ENCODE assay signal across 9 cellular contexts in the genomic region with DNA sequence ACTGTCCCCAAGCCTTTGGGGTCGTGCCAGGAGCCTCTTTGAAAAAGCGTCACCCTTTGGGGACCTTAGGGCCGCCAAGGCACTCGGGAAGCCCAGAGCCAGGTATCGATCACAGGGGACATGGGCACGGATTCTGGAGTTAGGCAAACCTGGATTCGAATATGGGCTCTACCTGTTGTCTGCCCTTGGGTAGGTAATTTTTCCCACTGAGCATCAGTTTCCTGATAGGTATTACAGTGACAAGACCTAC. TPM values are rescaled to one million over a fixed set of nuclear protein-coding genes. Genes with fewer than 3 reads are reported as not detected.
DNase-seq lines count a peak whose midpoint lies in the region; ATAC-seq, FAIRE-seq and TF ChIP-seq lines count a peak whose summit lies in the region.
"Had no signal": no experiment of that assay in that cellular context is flagged by ENCODE, and none has a peak within 500 bp of the region (broad histone marks: within the 10 kb centered on the region; RNA-seq: fewer than 3 reads in every experiment).

No MANE protein-coding gene starts in this region.

- no peak overlapping the region for H2BK20ac ChIP-seq in H9 (ENCODE audit: low read depth, low read length, poor library complexity, severe bottlenecking)

- H3K27ac Mint-ChIP-seq in H9: no peak overlapping the region
- no peak overlapping the region for H3K27ac Mint-ChIP-seq in activated CD8-positive, alpha-beta T cell treated with anti-CD3 and anti-CD28 coated beads, Interleukin-2, amount 10 ng/mL, durations not matched to agents 7 days and 5 days

- H3K79me1 ChIP-seq in H9 (ENCODE audit: insufficient read depth, low read depth, low read length, poor library complexity, severe bottlenecking): no peaks in the 10 kb centered on the region

- H3K36me3 ChIP-seq in keratinocyte (ENCODE audit: control insufficient read depth in 2 of 2, extremely low read depth in 1 of 2, insufficient read depth in 2 of 2, low read length in 2 of 2) (no peaks in the 10 kb centered on the region), smooth muscle cell (ENCODE audit: low read depth) (no peaks in the 10 kb centered on the region)

- WGBS in H9 (ENCODE audit: extremely low coverage, insufficient read length, low lambda C conversion rate): no CpG with 5 or more reads among the region's 7 CpGs
- 47% methylated on average over 7 of the region's 7 CpGs for WGBS in smooth muscle cell (ENCODE audit: low lambda C conversion rate)

- H2AFZ ChIP-seq in H9 (ENCODE audit: low read length) (no peak overlapping the region), keratinocyte (ENCODE audit: control insufficient read depth, low read length) (no peak overlapping the region), smooth muscle cell (ENCODE audit: low read depth) (no peak overlapping the region)

- no peak overlapping the region for H3K4ac ChIP-seq in H9 (ENCODE audit: low read depth, low read length)

- CTCF ChIA-PET in activated CD8-positive, alpha-beta T cell treated with anti-CD3 and anti-CD28 coated beads, Interleukin-2, amount 10 ng/mL, durations not matched to agents 7 days and 5 days (lab: Charles Lee): interaction anchor here (1.8 to 3.6 kb wide), 2 partner anchors 9 to 12 kb away, joined by 8 to 17 read pairs; partner anchors contain the start of genes CHPF and TMEM198

- no peak overlapping the region for H4K91ac ChIP-seq in H9 (ENCODE audit: insufficient read length, low read depth, low read length)

- no peak overlapping the region for H3K18ac ChIP-seq in H9 (ENCODE audit: insufficient read length, low read depth, low read length)

- no peak overlapping the region for H2BK12ac ChIP-seq in H9 (ENCODE audit: insufficient read length, low read depth, low read length)

- H2BK5ac ChIP-seq in H9 (ENCODE audit: insufficient read length, low read length): no peak overlapping the region

- no peak overlapping the region; the same call in 1 of the 2 replicates for H3K14ac ChIP-seq in H9 (ENCODE audit: insufficient read depth, low read length)

- H3K4me1 Mint-ChIP-seq in H9: peaks cover 10 to 18% of the 10 kb centered on the region in 2 experiments
- peaks cover 7% of the 10 kb centered on the region for H3K4me1 Mint-ChIP-seq in activated CD8-positive, alpha-beta T cell treated with anti-CD3 and anti-CD28 coated beads, Interleukin-2, amount 10 ng/mL, durations not matched to agents 7 days and 5 days (ENCODE audit: low read depth)

- H3K79me2 ChIP-seq in H9 (ENCODE audit: insufficient read depth, low read length) (no peaks in the 10 kb centered on the region), keratinocyte (ENCODE audit: control insufficient read depth, insufficient read depth, low read length) (no peaks in the 10 kb centered on the region), smooth muscle cell (ENCODE audit: low read depth) (no peaks in the 10 kb centered on the region)

- no peaks in the 10 kb centered on the region for H3F3A ChIP-seq in smooth muscle cell (ENCODE audit: low read depth)

- H3K4me1 ChIP-seq in H9 (ENCODE audit: insufficient read depth, low read length) (peaks cover 3% of the 10 kb centered on the region; the same call in 1 of the 2 replicates), keratinocyte (ENCODE audit: control insufficient read depth, extremely low read depth, insufficient read depth, low read length) (no peaks in the 10 kb centered on the region), smooth muscle cell (ENCODE audit: low read depth) (peaks cover 4% of the 10 kb centered on the region)

- H4K5ac ChIP-seq in H9 (ENCODE audit: insufficient read length, low read depth, low read length): no peak overlapping the region

- H3K9me3 ChIP-seq in H9 (ENCODE audit: control insufficient read depth, low read depth, low read length) (no peaks in the 10 kb centered on the region), keratinocyte (ENCODE audit: control insufficient read depth, low read depth, low read length) (no peaks in the 10 kb centered on the region), smooth muscle cell (replicated peaks; ENCODE audit: low read depth) (no peaks in the 10 kb centered on the region)

- H3K4me2 ChIP-seq in H9 (ENCODE audit: insufficient read depth, insufficient read length, low read length): peak overlapping the region; percentile 83
- H3K4me2 ChIP-seq in keratinocyte (ENCODE audit: control insufficient read depth, extremely low read depth, insufficient read depth, low read depth, low read length): peak overlapping the region; percentile 91
- H3K4me2 ChIP-seq in smooth muscle cell: peak overlapping the region; percentile 96

- H2BK15ac ChIP-seq in H9 (ENCODE audit: low read depth, low read length): no peak overlapping the region

- H3K9ac ChIP-seq in H9 (ENCODE audit: extremely low read depth, insufficient read length, low read length): no peak overlapping the region
- H3K9ac ChIP-seq in keratinocyte (ENCODE audit: control insufficient read depth, extremely low read depth, insufficient read depth, low read length): peak overlapping the region; percentile 65
- no peak overlapping the region for H3K9ac ChIP-seq in smooth muscle cell (ENCODE audit: low read depth)

- H3K27me3 ChIP-seq in H9 (ENCODE audit: insufficient read depth, low read length) (peaks cover 4% of the 10 kb centered on the region; the same call in 1 of the 2 replicates), keratinocyte (ENCODE audit: control insufficient read depth, extremely low read depth, insufficient read depth, low read length) (peaks cover 9% of the 10 kb centered on the region), smooth muscle cell (ENCODE audit: low read depth) (no peaks in the 10 kb centered on the region)

- H3K9me3 Mint-ChIP-seq in H9: no peaks in the 10 kb centered on the region
- H3K9me3 Mint-ChIP-seq in activated CD8-positive, alpha-beta T cell treated with anti-CD3 and anti-CD28 coated beads, Interleukin-2, amount 10 ng/mL, durations not matched to agents 7 days and 5 days (ENCODE audit: insufficient read depth): no peaks in the 10 kb centered on the region

- POLR2A ChIA-PET in activated CD8-positive, alpha-beta T cell treated with anti-CD3 and anti-CD28 coated beads, Interleukin-2, amount 10 ng/mL, durations not matched to agents 7 days and 5 days (lab: Charles Lee): no interaction called here

- TF ChIP-seq CTCF in H9 (conservative IDR thresholded peaks at IDR 0.05): no peak
- TF ChIP-seq CTCF in keratinocyte (optimal IDR thresholded peaks at IDR 0.05 in 1 of 3, IDR thresholded peaks at IDR 0.05 in 1 of 3, conservative IDR thresholded peaks at IDR 0.05 in 1 of 3; ENCODE audit: extremely low read depth in 1 of 3, insufficient read depth in 2 of 3, low read length in 3 of 3): no peak
- no peak for TF ChIP-seq CTCF in smooth muscle cell (IDR thresholded peaks at IDR 0.05; ENCODE audit: borderline replicate concordance, insufficient read depth, poor library complexity, severe bottlenecking)

- DNase-seq in H9: no peak
- DNase-seq in activated CD8-positive, alpha-beta T cell treated with anti-CD3 and anti-CD28 coated beads, Interleukin-2, amount 10 ng/mL, durations not matched to agents 7 days and 5 days: no peak
- DNase-seq in keratinocyte (ENCODE audit: low read depth, low spot score): no peak
- DNase-seq in smooth muscle cell (lab: John Stamatoyannopoulos, UW; ENCODE audit: unreplicated experiment): no peak
- DNase-seq in activated naive CD4-positive, alpha-beta T cell treated with anti-CD3 and anti-CD28 coated beads, Interleukin-2, amount 50 U/mL, for 16 hours: no peak
- no peak for DNase-seq in ecto neural progenitor cell (ENCODE audit: low spot score)

- no peak for ATAC-seq in activated CD8-positive, alpha-beta T cell treated with anti-CD3 and anti-CD28 coated beads, Interleukin-2, amount 10 ng/mL, durations not matched to agents 7 days and 5 days
- ATAC-seq in HG02970 (IDR thresholded peaks at IDR 0.05; ENCODE audit: low FRiP score, unreplicated experiment) (no peak), GM18868 (IDR thresholded peaks at IDR 0.05; ENCODE audit: unreplicated experiment) (no peak)

- H3K4me3 ChIP-seq in keratinocyte (ENCODE audit: control insufficient read depth in 2 of 3, extremely low read depth in 1 of 3, insufficient read depth in 2 of 3, low read depth in 1 of 3, low read length in 3 of 3) (peak overlapping the region in 2 of 3 experiments; percentile 69 to 72), smooth muscle cell (peak overlapping the region; percentile 61)

- H3K36me3 Mint-ChIP-seq in H9 (ENCODE audit: insufficient read depth in 1 of 3, low read depth in 3 of 3): peaks cover 5 to 41% (median 30%) of the 10 kb centered on the region in 3 experiments
- no peaks in the 10 kb centered on the region for H3K36me3 Mint-ChIP-seq in activated CD8-positive, alpha-beta T cell treated with anti-CD3 and anti-CD28 coated beads, Interleukin-2, amount 10 ng/mL, durations not matched to agents 7 days and 5 days (ENCODE audit: low read depth)

- H3K9me1 ChIP-seq in keratinocyte (ENCODE audit: control insufficient read depth, extremely low read depth, insufficient read depth, low read length): no peaks in the 10 kb centered on the region

- H3K56ac ChIP-seq in H9 (ENCODE audit: insufficient read length, low read depth, low read length): no peak overlapping the region

- no peak overlapping the region for H2BK120ac ChIP-seq in H9 (ENCODE audit: low read depth, low read length, poor library complexity, severe bottlenecking)

- dilution Hi-C loops in keratinocyte (cut with MboI; ENCODE audit: extremely low pct_ligation_motif_present, low sequenced_read_pairs): no loop called here

- no peak overlapping the region for H2AK5ac ChIP-seq in H9 (ENCODE audit: insufficient read length, low read length)

- no peak overlapping the region for H3K27ac ChIP-seq in H9 (ENCODE audit: insufficient read length, low read depth, low read length)
- H3K27ac ChIP-seq in keratinocyte (ENCODE audit: control insufficient read depth, insufficient read depth, low read length): no peak overlapping the region
- no peak overlapping the region for H3K27ac ChIP-seq in smooth muscle cell (ENCODE audit: low read depth)

- no peak overlapping the region for H3T11ph ChIP-seq in H9 (ENCODE audit: low read length)

- H3K27me3 Mint-ChIP-seq in H9 (ENCODE audit: low read depth): peaks cover 40% of the 10 kb centered on the region
- peaks cover 28% of the 10 kb centered on the region for H3K27me3 Mint-ChIP-seq in activated CD8-positive, alpha-beta T cell treated with anti-CD3 and anti-CD28 coated beads, Interleukin-2, amount 10 ng/mL, durations not matched to agents 7 days and 5 days (ENCODE audit: low read depth)

- H4K20me1 ChIP-seq in H9 (ENCODE audit: control insufficient read depth, insufficient read depth, insufficient read length): no peaks in the 10 kb centered on the region
- H4K20me1 ChIP-seq in keratinocyte (ENCODE audit: control insufficient read depth, extremely low read depth, insufficient read depth, low read length): no peaks in the 10 kb centered on the region
- peaks cover 4% of the 10 kb centered on the region for H4K20me1 ChIP-seq in smooth muscle cell (ENCODE audit: low read depth)

- peak overlapping the region; percentile 74 to 81; a peak in 4 of 5 replicates for H3K4me3 Mint-ChIP-seq in H9
- peak overlapping the region; percentile 13 for H3K4me3 Mint-ChIP-seq in activated CD8-positive, alpha-beta T cell treated with anti-CD3 and anti-CD28 coated beads, Interleukin-2, amount 10 ng/mL, durations not matched to agents 7 days and 5 days

- H4K8ac ChIP-seq in H9 (replicated peaks; ENCODE audit: insufficient read length, low read depth, low read length): no peak overlapping the region

- no peak overlapping the region for H3K23ac ChIP-seq in H9 (ENCODE audit: insufficient read length, low read depth, low read length)

- no peak for FAIRE-seq in keratinocyte (lab: Jason Lieb, UNC)
- FAIRE-seq: H54 had no signal

- peaks cover 11% of the 10 kb centered on the region for H3K23me2 ChIP-seq in H9 (ENCODE audit: insufficient read length, low read depth, low read length, poor library complexity, severe bottlenecking)

RNA-seq across cellular contexts. Expression of gene TMEM198, which starts 9.3 kb away (rescaled TPM):
- total RNA-seq in H9 (2021) (7.7 and 8.8 TPM in 2 replicates), smooth muscle cell (3.3 and 6.9 TPM in 2 replicates)
- total RNA-seq in activated CD8-positive, alpha-beta T cell treated with anti-CD3 and anti-CD28 coated beads, Interleukin-2, amount 10 ng/mL, durations not matched to agents 7 days and 5 days: under 1 TPM; 0.47 to 0.60 TPM
- polyA plus RNA-seq in keratinocyte (0.81 to 1.5 TPM (median 0.82 TPM) in 3 replicates), smooth muscle cell (3.3 and 8.5 TPM in 2 replicates)
- not detected for polyA plus RNA-seq in keratinocyte (2011; ENCODE audit: low read depth)
- polyA plus RNA-seq in keratinocyte (2011; cell fraction: cytosol; rRNA removed): 0.32 and 0.44 TPM in 2 replicates
- polyA plus RNA-seq in keratinocyte (2011; cell fraction: nucleus; rRNA removed): 10.9 and 11.5 TPM in 2 replicates
- 0.61 and 0.83 TPM in 2 replicates for polyA plus RNA-seq in keratinocyte (2012; ENCODE audit: low replicate concordance)
- polyA minus RNA-seq in keratinocyte: 0.13 to 1.1 TPM (median 0.26 TPM) in 3 replicates
- not detected for polyA minus RNA-seq in keratinocyte (2011; cell fraction: cytosol; rRNA and poly(A)+ RNA removed)
- 0.42 and 0.70 TPM in 2 replicates for polyA minus RNA-seq in keratinocyte (2011; cell fraction: nucleus; rRNA and poly(A)+ RNA removed)

RNA-seq across cellular contexts. Expression of gene CHPF, which starts 9.5 kb away (rescaled TPM):
- total RNA-seq in H9 (2021): 45.1 and 46.5 TPM in 2 replicates
- total RNA-seq in activated CD8-positive, alpha-beta T cell treated with anti-CD3 and anti-CD28 coated beads, Interleukin-2, amount 10 ng/mL, durations not matched to agents 7 days and 5 days: 1 to 10 TPM; 7.1 to 7.3 TPM
- polyA plus RNA-seq in keratinocyte: 24.4 to 63.7 TPM (median 50.9 TPM) in 3 replicates
- polyA plus RNA-seq in keratinocyte (2011; ENCODE audit: low read depth): 12.2 TPM
- 23.4 and 59.7 TPM in 2 replicates for polyA plus RNA-seq in keratinocyte (2011; cell fraction: cytosol; rRNA removed)
- 82.1 and 134 TPM in 2 replicates for polyA plus RNA-seq in keratinocyte (2011; cell fraction: nucleus; rRNA removed)
- polyA plus RNA-seq in keratinocyte (2012; ENCODE audit: low replicate concordance): 67.0 and 81.8 TPM in 2 replicates
- 24.4 to 61.4 TPM (median 36.5 TPM) in 3 replicates for polyA minus RNA-seq in keratinocyte
- 159 TPM for polyA minus RNA-seq in keratinocyte (2011; cell fraction: cytosol; rRNA and poly(A)+ RNA removed)
- 132 and 181 TPM in 2 replicates for polyA minus RNA-seq in keratinocyte (2011; cell fraction: nucleus; rRNA and poly(A)+ RNA removed)
- total RNA-seq in smooth muscle cell: 141 and 156 TPM in 2 replicates
- polyA plus RNA-seq in smooth muscle cell: 319 and 344 TPM in 2 replicates

RNA-seq across cellular contexts. Expression of gene OBSL1, which starts 18.2 kb away (rescaled TPM):
- total RNA-seq in H9 (2021) (139 and 140 TPM in 2 replicates), smooth muscle cell (47.1 and 71.9 TPM in 2 replicates)
- total RNA-seq in activated CD8-positive, alpha-beta T cell treated with anti-CD3 and anti-CD28 coated beads, Interleukin-2, amount 10 ng/mL, durations not matched to agents 7 days and 5 days: under 1 TPM; 0.18 to 0.45 TPM
- polyA plus RNA-seq in keratinocyte (9.3 to 14.8 TPM (median 12.7 TPM) in 3 replicates), smooth muscle cell (51.1 and 67.9 TPM in 2 replicates)
- polyA plus RNA-seq in keratinocyte (2011; ENCODE audit: low read depth): 7.9 TPM
- polyA plus RNA-seq in keratinocyte (2011; cell fraction: cytosol; rRNA removed): 4.5 and 12.2 TPM in 2 replicates
- polyA plus RNA-seq in keratinocyte (2011; cell fraction: nucleus; rRNA removed): 27.9 and 36.9 TPM in 2 replicates
- polyA plus RNA-seq in keratinocyte (2012; ENCODE audit: low replicate concordance): 16.9 and 17.4 TPM in 2 replicates
- 12.6 to 22.9 TPM (median 21.8 TPM) in 3 replicates for polyA minus RNA-seq in keratinocyte
- polyA minus RNA-seq in keratinocyte (2011; cell fraction: cytosol; rRNA and poly(A)+ RNA removed): 18.0 TPM
- 15.8 and 18.6 TPM in 2 replicates for polyA minus RNA-seq in keratinocyte (2011; cell fraction: nucleus; rRNA and poly(A)+ RNA removed)

RNA-seq across cellular contexts. Expression of gene INHA, which starts 19.0 kb away (rescaled TPM):
- total RNA-seq in H9 (2021): 0.24 and 0.31 TPM in 2 replicates
- not detected for total RNA-seq in activated CD8-positive, alpha-beta T cell treated with anti-CD3 and anti-CD28 coated beads, Interleukin-2, amount 10 ng/mL, durations not matched to agents 7 days and 5 days
- polyA plus RNA-seq in keratinocyte: 0.18 to 0.79 TPM (median 0.20 TPM) in 3 replicates
- polyA plus RNA-seq in keratinocyte (2011; ENCODE audit: low read depth): not detected
- polyA plus RNA-seq in keratinocyte (2011; cell fraction: cytosol; rRNA removed): 0.05 TPM in 1 of 2 replicates, not detected in the other
- 2.4 and 3.1 TPM in 2 replicates for polyA plus RNA-seq in keratinocyte (2011; cell fraction: nucleus; rRNA removed)
- 0.07 and 0.97 TPM in 2 replicates for polyA plus RNA-seq in keratinocyte (2012; ENCODE audit: low replicate concordance)
- 0.33 to 0.38 TPM in 2 of 3 replicates, not detected in the other for polyA minus RNA-seq in keratinocyte
- polyA minus RNA-seq in keratinocyte (2011; cell fraction: cytosol; rRNA and poly(A)+ RNA removed): not detected
- 0.39 TPM in 1 of 2 replicates, not detected in the other for polyA minus RNA-seq in keratinocyte (2011; cell fraction: nucleus; rRNA and poly(A)+ RNA removed)
- 2.4 and 4.0 TPM in 2 replicates for total RNA-seq in smooth muscle cell
- polyA plus RNA-seq in smooth muscle cell: 4.3 and 16.7 TPM in 2 replicates

RNA-seq across cellular contexts. Expression of gene ASIC4, which starts 38.8 kb away (rescaled TPM):
- total RNA-seq in H9 (2021) (0.37 and 0.42 TPM in 2 replicates), smooth muscle cell (0.49 TPM in 1 of 2 replicates, not detected in the other)
- total RNA-seq in activated CD8-positive, alpha-beta T cell treated with anti-CD3 and anti-CD28 coated beads, Interleukin-2, amount 10 ng/mL, durations not matched to agents 7 days and 5 days: not detected
- polyA plus RNA-seq in keratinocyte (not detected in 3 replicates), smooth muscle cell (0.32 and 1.7 TPM in 2 replicates)
- polyA plus RNA-seq in keratinocyte (2011; ENCODE audit: low read depth): not detected
- not detected in 2 replicates for polyA plus RNA-seq in keratinocyte (2011; cell fraction: cytosol; rRNA removed)
- polyA plus RNA-seq in keratinocyte (2011; cell fraction: nucleus; rRNA removed): 0.05 TPM in 1 of 2 replicates, not detected in the other
- 0.11 TPM in 1 of 2 replicates, not detected in the other for polyA plus RNA-seq in keratinocyte (2012; ENCODE audit: low replicate concordance)
- polyA minus RNA-seq in keratinocyte: not detected in 3 replicates
- polyA minus RNA-seq in keratinocyte (2011; cell fraction: cytosol; rRNA and poly(A)+ RNA removed): not detected
- not detected in 2 replicates for polyA minus RNA-seq in keratinocyte (2011; cell fraction: nucleus; rRNA and poly(A)+ RNA removed)

Comparison
In these comparisons a context has a peak if more than half of its experiments do, and no peak if none do; other contexts are left out.
1. RNA of gene OBSL1, which starts 18.2 kb away (total RNA-seq): 139 to 140 TPM in H9 and 47.1 to 71.9 TPM in smooth muscle cell; 0.18 to 0.45 TPM in activated CD8-positive, alpha-beta T cell treated with anti-CD3 and anti-CD28 coated beads, Interleukin-2, amount 10 ng/mL, durations not matched to agents 7 days and 5 days; every median in the first group is over 10 times any median in the second.
2. Peak in every context shown above with its lines, with median percentiles within 50 percentile points of each other: H3K4me2 ChIP-seq.